34 cellular contexts compared by ENCODE assay signal in the genomic region with DNA sequence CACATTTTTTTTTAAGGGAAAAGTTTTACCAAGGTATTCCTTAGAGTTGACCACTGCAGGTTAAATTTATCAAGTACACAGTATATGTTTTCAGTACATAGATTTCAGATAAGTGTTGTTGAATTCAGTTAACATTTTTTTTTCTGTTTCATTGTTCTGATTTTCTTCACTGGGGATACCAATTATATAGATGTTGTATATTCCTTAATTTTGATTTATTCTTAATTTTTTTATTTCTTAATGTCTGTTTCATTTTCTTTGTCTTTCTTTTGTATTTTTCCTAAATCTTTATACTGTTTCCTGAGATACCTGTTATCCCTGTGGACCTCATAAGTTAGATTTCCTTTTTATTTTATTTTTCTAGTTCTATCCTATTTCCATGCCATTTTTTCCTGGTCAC.
"Had no signal": no experiment of that assay in that cellular context is flagged by ENCODE, and none has a peak within 500 bp of the region (broad histone marks: within the 10 kb centered on the region; RNA-seq: fewer than 3 reads in every experiment).

No MANE protein-coding gene starts in this region.

- ATAC-seq: activated naive CD4-positive, alpha-beta T cell treated with anti-CD3 and anti-CD28 coated beads, Interleukin-2, amount 50 U/mL, for 72 hours; activated naive CD8-positive, alpha-beta T cell treated with anti-CD3 and anti-CD28 coated beads, Interleukin-2, amount 50 U/mL, for 24 hours; activated T-cell treated with anti-CD3 and anti-CD28 coated beads, Interleukin-2, amount 50 U/mL, for 4 hours; activated T-cell treated with anti-CD3 and anti-CD28 coated beads, Interleukin-2, amount 50 U/mL, for 72 hours; activated T-helper 17 cell treated with anti-CD3 and anti-CD28 coated beads, Interleukin-2, amount 50 U/mL, for 72 hours; body of pancreas had no signal

- H3K4me1 ChIP-seq: adrenal gland, ascending aorta, body of pancreas, breast epithelium had no signal

- DNase-seq: activated effector memory CD4-positive, alpha-beta T cell treated with anti-CD3 and anti-CD28 coated beads, Interleukin-2, amount 50 U/mL, for 16 hours; activated effector memory CD4-positive, alpha-beta T cell treated with Interleukin-2 at 50 U/mL for 16 hours; activated gamma-delta T cell; activated gamma-delta T cell treated with Interleukin-2 at 50 U/mL for 16 hours; activated naive CD4-positive, alpha-beta T cell; activated naive CD4-positive, alpha-beta T cell treated with anti-CD3 and anti-CD28 coated beads for 36 hours; activated naive CD4-positive, alpha-beta T cell treated with anti-CD3 and anti-CD28 coated beads, Interleukin-2, amount 10 ng/mL, durations not matched to agents 7 days and 5 days; activated naive CD4-positive, alpha-beta T cell treated with anti-CD3 and anti-CD28 coated beads, Interleukin-2, amount 50 U/mL, for 16 hours; activated naive CD4-positive, alpha-beta T cell treated with Interleukin-2 at 50 U/mL for 16 hours; activated naive CD8-positive, alpha-beta T cell treated with anti-CD3 and anti-CD28 coated beads for 36 hours; activated naive CD8-positive, alpha-beta T cell treated with anti-CD3 and anti-CD28 coated beads, Interleukin-2, amount 10 ng/mL, durations not matched to agents 7 days and 5 days; activated naive CD8-positive, alpha-beta T cell treated with anti-CD3 and anti-CD28 coated beads, Interleukin-2, amount 50 U/mL, for 24 hours; activated T-cell treated with anti-CD3 and anti-CD28 coated beads, Interleukin-2, amount 50 U/mL, for 1 hour; activated T-cell treated with anti-CD3 and anti-CD28 coated beads, Interleukin-2, amount 50 U/mL, for 24 hours; activated T-cell treated with anti-CD3 and anti-CD28 coated beads, Interleukin-2, amount 50 U/mL, for 4 hours; activated T-cell treated with anti-CD3 and anti-CD28 coated beads, Interleukin-2, amount 50 U/mL, for 48 hours; activated T-cell treated with anti-CD3 and anti-CD28 coated beads, Interleukin-2, amount 50 U/mL, for 72 hours; adrenal gland; amniotic stem cell; amygdala; anterior cingulate cortex; aorta; body of pancreas; brain microvascular endothelial cell; caudate nucleus; central memory CD4-positive, alpha-beta T cell; cerebellar nuclear complex had no signal

- H3K27me3 ChIP-seq: adrenal gland, ascending aorta, body of pancreas, brain microvascular endothelial cell, breast epithelium, cardiac muscle cell had no signal

- H3K4me3 ChIP-seq: adrenal gland, ascending aorta, body of pancreas, breast epithelium, cardiac muscle cell had no signal

- FAIRE-seq: astrocyte, bronchial epithelial cell had no signal

- H3K36me3 ChIP-seq: adrenal gland, ascending aorta, brain microvascular endothelial cell, breast epithelium, cardiac muscle cell had no signal

- H3K27ac ChIP-seq: adrenal gland, ascending aorta, body of pancreas, brain microvascular endothelial cell, breast epithelium, cardiac muscle cell had no signal
